ENCODE assay signal across 31 cellular contexts in the genomic region with DNA sequence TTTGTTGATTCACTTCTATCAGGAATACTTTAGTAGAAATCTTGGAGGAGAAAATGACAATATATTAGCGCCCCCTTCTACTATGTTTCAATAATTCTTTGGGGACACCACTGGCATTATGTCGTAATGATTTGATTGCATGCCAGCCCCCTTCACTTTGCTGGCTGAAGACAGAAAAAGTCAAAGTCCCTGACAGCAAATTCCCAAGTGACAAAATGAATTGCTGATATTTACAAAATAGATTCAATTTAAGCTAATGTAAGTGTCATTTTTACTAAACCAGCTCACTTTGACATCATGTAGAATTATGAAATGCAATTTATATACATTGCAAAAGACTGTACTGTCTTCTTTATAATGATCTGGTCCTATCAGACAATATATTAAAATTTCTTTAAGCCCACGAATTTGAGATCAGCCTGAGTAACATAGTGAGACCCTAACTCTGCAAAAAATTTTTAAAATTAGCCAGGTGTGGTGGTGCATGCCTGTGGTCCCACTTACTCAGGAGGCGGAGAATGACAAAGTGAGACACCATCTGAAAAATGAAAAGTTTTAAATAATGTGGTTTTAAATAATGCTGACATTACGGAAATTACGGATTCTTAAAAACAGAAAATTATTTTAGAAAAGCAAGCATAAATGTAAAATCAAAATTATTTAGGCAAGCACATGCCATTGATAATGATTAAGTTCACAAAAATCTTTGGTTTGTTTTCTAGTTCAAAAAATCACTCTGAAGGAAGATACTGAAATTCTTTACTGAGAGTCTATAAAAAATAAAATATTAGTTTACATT.
"Had no signal": no experiment of that assay in that cellular context is flagged by ENCODE, and none has a peak within 500 bp of the region (broad histone marks: within the 10 kb centered on the region; RNA-seq: fewer than 3 reads in every experiment).

No MANE protein-coding gene starts in this region.

- H3K4me1 ChIP-seq: ascending aorta, breast epithelium, colonic mucosa, esophagus squamous epithelium had no signal

- H3K4me3 ChIP-seq: ascending aorta, breast epithelium, cardiac muscle cell, colonic mucosa, esophagus squamous epithelium had no signal

- ATAC-seq: activated CD4-positive, alpha-beta T cell treated with anti-CD3 and anti-CD28 coated beads for 36 hours; activated CD8-positive, alpha-beta memory T cell treated with anti-CD3 and anti-CD28 coated beads, Interleukin-2, amount 10 ng/mL, durations not matched to agents 7 days and 5 days; activated CD8-positive, alpha-beta T cell treated with anti-CD3 and anti-CD28 coated beads, Interleukin-2, amount 10 ng/mL, durations not matched to agents 7 days and 5 days; activated naive CD4-positive, alpha-beta T cell treated with anti-CD3 and anti-CD28 coated beads, Interleukin-2, amount 50 U/mL, for 72 hours; T-helper 17 cell had no signal

- H3K36me3 ChIP-seq: ascending aorta, breast epithelium, cardiac muscle cell, colonic mucosa, esophagus squamous epithelium had no signal

- H3K27ac ChIP-seq: ascending aorta, breast epithelium, cardiac muscle cell, colonic mucosa, epithelial cell of prostate, esophagus squamous epithelium had no signal

- H3K27me3 ChIP-seq: ascending aorta, breast epithelium, cardiac muscle cell, colonic mucosa, esophagus squamous epithelium had no signal

- H3K9me3 ChIP-seq: ascending aorta, breast epithelium, colonic mucosa, esophagus squamous epithelium had no signal

- DNase-seq: activated CD4-positive, alpha-beta memory T cell treated with anti-CD3 and anti-CD28 coated beads for 36 hours; activated CD4-positive, alpha-beta T cell treated with anti-CD3 and anti-CD28 coated beads for 36 hours; activated CD4-positive, alpha-beta T cell treated with anti-CD3 and anti-CD28 coated beads, Interleukin-2, amount 10 ng/mL, durations not matched to agents 24 days and 14 days; activated CD4-positive, CD25-positive, alpha-beta regulatory T cell; activated CD4-positive, CD25-positive, alpha-beta regulatory T cell treated with anti-CD3 and anti-CD28 coated beads, Interleukin-2, amount 50 U/mL, for 72 hours; activated CD8-positive, alpha-beta memory T cell treated with anti-CD3 and anti-CD28 coated beads, Interleukin-2, amount 10 ng/mL, durations not matched to agents 7 days and 5 days; activated CD8-positive, alpha-beta memory T cell treated with anti-CD3 and anti-CD28 coated beads, Interleukin-2, amount 50 U/mL, for 4 hours; activated CD8-positive, alpha-beta T cell treated with anti-CD3 and anti-CD28 coated beads, Interleukin-2, amount 10 ng/mL, durations not matched to agents 7 days and 5 days; activated gamma-delta T cell; activated naive CD4-positive, alpha-beta T cell; activated naive CD4-positive, alpha-beta T cell treated with anti-CD3 and anti-CD28 coated beads, Interleukin-2, amount 10 ng/mL, durations not matched to agents 7 days and 5 days; activated naive CD8-positive, alpha-beta T cell treated with anti-CD3 and anti-CD28 coated beads, Interleukin-2, amount 10 ng/mL, durations not matched to agents 7 days and 5 days; activated T-cell treated with anti-CD3 and anti-CD28 coated beads, Interleukin-2, amount 50 U/mL, for 1 hour; activated T-cell treated with anti-CD3 and anti-CD28 coated beads, Interleukin-2, amount 50 U/mL, for 48 hours; central memory CD4-positive, alpha-beta T cell; cerebellar nuclear complex; colonic mucosa; effector CD8-positive, alpha-beta T cell; esophagus squamous epithelium; foreskin melanocyte; head of caudate nucleus; T-helper 1 cell; T-helper 17 cell; T1000 had no signal

- FAIRE-seq: endometrium, endothelial cell of umbilical vein had no signal
